In genomic region chr2:5664197-5664728, GRCh38 we compare ENCODE assay signal across 24 cellular contexts. TPM values are rescaled to one million over a fixed set of nuclear protein-coding genes. Genes with fewer than 3 reads are reported as not detected.
"Had no signal": no experiment of that assay in that cellular context is flagged by ENCODE, and none has a peak within 500 bp of the region (broad histone marks: within the 10 kb centered on the region; RNA-seq: fewer than 3 reads in every experiment).

No MANE protein-coding gene starts in this region.

- H3K4me3 ChIP-seq: gastrocnemius medialis, lung, pancreas, right atrium auricular region, skin epidermis, spleen, testis, tibial artery had no signal

- H3K27me3 ChIP-seq: gastrocnemius medialis, neutrophil, pancreas, right atrium auricular region, spleen, testis, tibial artery had no signal

- H3K36me3 ChIP-seq: gastrocnemius medialis, neutrophil, pancreas, right atrium auricular region, spleen, tibial artery had no signal

- H3K9me3 ChIP-seq: gastrocnemius medialis, neutrophil, pancreas, right atrium auricular region, spleen, testis, tibial artery had no signal

- H3K4me1 ChIP-seq: gastrocnemius medialis, pancreas, right atrium auricular region, spleen, testis, tibial artery had no signal

- DNase-seq: cortex of kidney; foreskin fibroblast; gastrocnemius medialis; head of caudate nucleus; kidney; natural killer cell; pancreas; spleen; stimulated activated CD4-positive, alpha-beta T cell treated with anti-CD3 and anti-CD28 coated beads, Interleukin-4, amount 100 ng/mL, for 4 hours; stimulated activated naive CD8-positive, alpha-beta T cell treated with anti-CD3 and anti-CD28 coated beads, Interleukin-15, Interleukin-2, amounts not matched to agents 100 U/mL and 50 U/mL, for 24 hours; substantia nigra; testis; tibial artery had no signal

- H3K27ac ChIP-seq: gastrocnemius medialis, neutrophil, pancreas, right atrium auricular region, skin epidermis, spleen, testis, tibial artery had no signal

RNA-seq across cellular contexts. Expression of gene SOX11, which starts 27.9 kb away (rescaled TPM):
- total RNA-seq: dermis microvascular lymphatic vessel endothelial cell, gastrocnemius medialis, natural killer cell, omental fat pad, posterior vena cava, pulmonary artery endothelial cell, sciatic nerve had no signal
- polyA plus RNA-seq: esophagus, liver had no signal
